Comparison of ENCODE assay signal across 20 cellular contexts in genomic region chr7:112654322-112655216, GRCh38.
DNase-seq lines count a peak whose midpoint lies in the region; ATAC-seq and TF ChIP-seq lines count a peak whose summit lies in the region.
"Had no signal": no experiment of that assay in that cellular context is flagged by ENCODE, and none has a peak within 500 bp of the region (broad histone marks: within the 10 kb centered on the region; RNA-seq: fewer than 3 reads in every experiment).

No MANE protein-coding gene starts in this region.

- DNase-seq in ELR (ENCODE audit: low read depth) (peak; percentile 63), NCI-H226 (peak; percentile 73), mammary epithelial cell (peak; percentile 69), glomerular visceral epithelial cell (ENCODE audit: extremely low spot score) (peak; percentile 5), cortex of kidney (lab: John Stamatoyannopoulos, UW) (no peak), MG63 (no peak)
- DNase-seq: activated CD4-positive, alpha-beta T cell treated with anti-CD3 and anti-CD28 coated beads for 4 hours; activated naive CD8-positive, alpha-beta T cell treated with anti-CD3 and anti-CD28 coated beads, Interleukin-2, amount 10 ng/mL, durations not matched to agents 7 days and 5 days; body of pancreas; C1 segment of cervical spinal cord; dermis blood vessel endothelial cell; gastrocnemius medialis; GDM1; NCI-H146; SHP77; stimulated activated CD4-positive, alpha-beta T cell treated with anti-CD3 and anti-CD28 coated beads, Interleukin-1b, Interleukin-23, amount 100 ng/mL, for 48 hours; T-helper 17 cell had no signal

- CTCF ChIA-PET in mammary epithelial cell (lab: Charles Lee; ENCODE audit: low non-redundant PET), result no interaction called here

- H3K4me1 ChIP-seq in mammary epithelial cell (ENCODE audit: insufficient read depth, low read length), result peaks cover 6% of the 10 kb centered on the region
- H3K4me1 ChIP-seq: body of pancreas, gastrocnemius medialis had no signal

- H4K20me1 ChIP-seq in mammary epithelial cell (ENCODE audit: insufficient read depth, low read length), result no peaks in the 10 kb centered on the region

- H3K36me3 ChIP-seq in mammary epithelial cell (ENCODE audit: insufficient read depth, low read length), result no peaks in the 10 kb centered on the region
- no peaks in the 10 kb centered on the region for H3K36me3 ChIP-seq in MG63
- H3K36me3 ChIP-seq: gastrocnemius medialis had no signal

- dilution Hi-C loops in mammary epithelial cell (cut with HindIII; ENCODE audit: low sequenced_read_pairs), result no loop called here

- 16% methylated on average over 4 of the region's 4 CpGs for WGBS in mammary epithelial cell (ENCODE audit: low coverage, missing lambda C conversion rate)

- peak overlapping the region; percentile 22 for H3K27ac ChIP-seq in mammary epithelial cell (ENCODE audit: insufficient read depth, low read depth, low read length)
- H3K27ac ChIP-seq: body of pancreas, gastrocnemius medialis had no signal

- peak overlapping the region; percentile 79 for H2AFZ ChIP-seq in mammary epithelial cell (ENCODE audit: low read depth, low read length)

- TF ChIP-seq CTCF in mammary epithelial cell (conservative IDR thresholded peaks at IDR 0.05 in 1 of 2, IDR thresholded peaks at IDR 0.05 in 1 of 2; ENCODE audit: extremely low read depth in 1 of 2, insufficient read depth in 1 of 2, low read depth in 1 of 2, low read length in 2 of 2), result no peak

- H3K4me2 ChIP-seq in mammary epithelial cell (ENCODE audit: insufficient read depth, low read depth, low read length), result peak overlapping the region; percentile 1

- in situ Hi-C loops in mammary epithelial cell (cut with MboI; ENCODE audit: low sequenced_read_pairs in 2 of 2), result no loop called here

- no peak overlapping the region for H3K9ac ChIP-seq in mammary epithelial cell (ENCODE audit: insufficient read depth, low read length)

- intact Hi-C loops in mammary epithelial cell (cut with micrococcal nuclease), result no loop called here

- ATAC-seq in HG03520 (IDR thresholded peaks at IDR 0.05; ENCODE audit: unreplicated experiment) (no peak), HG03039 (IDR thresholded peaks at IDR 0.05; ENCODE audit: unreplicated experiment) (no peak)
- ATAC-seq: body of pancreas; gastrocnemius medialis; stimulated activated effector memory CD8-positive, alpha-beta T cell treated with anti-CD3 and anti-CD28 coated beads, Interleukin-12 subunit alpha, Interleukin-12 subunit beta, amount 100 ng/mL, for 72 hours; T-helper 17 cell had no signal

- H3K27me3 ChIP-seq in mammary epithelial cell (ENCODE audit: insufficient read depth, low read length) (no peaks in the 10 kb centered on the region), MG63 (no peaks in the 10 kb centered on the region)
- H3K27me3 ChIP-seq: body of pancreas, gastrocnemius medialis had no signal

- H3K79me2 ChIP-seq in mammary epithelial cell (ENCODE audit: insufficient read depth, low read length), result no peaks in the 10 kb centered on the region

- BruUV-seq in mammary epithelial cell (replicated peaks; lab: Mats Ljungman, UMichigan), result no TSS peak

- no peaks in the 10 kb centered on the region for H3K9me3 ChIP-seq in mammary epithelial cell (replicated peaks; ENCODE audit: insufficient read depth, low read length)
- no peaks in the 10 kb centered on the region for H3K9me3 ChIP-seq in MG63
- H3K9me3 ChIP-seq: body of pancreas had no signal

- no peak overlapping the region for H3K4me3 ChIP-seq in mammary epithelial cell (replicated peaks in 1 of 3; ENCODE audit: insufficient read depth in 1 of 3, low read depth in 2 of 3, low read length in 3 of 3)
- H3K4me3 ChIP-seq in MG63, result no peak overlapping the region
- H3K4me3 ChIP-seq: body of pancreas, gastrocnemius medialis had no signal

Comparison
In these comparisons a context has a peak if more than half of its experiments do, and no peak if none do; other contexts are left out.
1. DNase-seq: peak in ELR (single experiment), NCI-H226 (single experiment), mammary epithelial cell (single experiment) and glomerular visceral epithelial cell (single experiment); none in cortex of kidney (single experiment) and MG63 (single experiment).